ENCODE assay signal across 9 cellular contexts in genomic region chr11:58562375-58562800, GRCh38. TPM values are rescaled to one million over a fixed set of nuclear protein-coding genes. Genes with fewer than 3 reads are reported as not detected.
A peak's percentile ranks its signal among the peaks of the same experiment; 100 is the strongest.
DNase-seq lines count a peak whose midpoint lies in the region; ATAC-seq, FAIRE-seq and TF ChIP-seq lines count a peak whose summit lies in the region.
"Had no signal": no experiment of that assay in that cellular context is flagged by ENCODE, and none has a peak within 500 bp of the region (broad histone marks: within the 10 kb centered on the region; RNA-seq: fewer than 3 reads in every experiment).

No MANE protein-coding gene starts in this region.

- peak in 1 of 2 experiments; percentile 19; a peak in 1 of 4 replicates for TF ChIP-seq EP300 in GM12878 (IDR thresholded peaks at IDR 0.05; ENCODE audit: borderline replicate concordance in 1 of 2, control insufficient read depth in 1 of 2, low read depth in 2 of 2, low read length in 2 of 2)

- SMC1A ChIA-PET in GM12878 (lab: Charles Lee; ENCODE audit: uncharacterized antibody, unreplicated experiment), result interaction anchor here (0.6 to 1.1 kb wide), 3 partner anchors 9 to 67 kb away, joined by 3 to 5 read pairs (median 3); no protein-coding TSS in a partner anchor

- H3K9ac ChIP-seq in GM12878 (ENCODE audit: control insufficient read depth, insufficient read depth, low read length), result peak overlapping the region; percentile 40; the same call in 1 of the 2 replicates
- H3K9ac ChIP-seq in smooth muscle cell (ENCODE audit: low read depth), result no peak overlapping the region

- no peak for FAIRE-seq in GM12878 (lab: Jason Lieb, UNC)
- FAIRE-seq: D721Med had no signal

- POLR2A ChIA-PET in CD8-positive, alpha-beta T cell (lab: Charles Lee), result interaction anchor here (1.1 to 1.3 kb wide), 3 partner anchors 10 to 15 kb away, joined by 3 to 6 read pairs (median 4); no protein-coding TSS in a partner anchor
- POLR2A ChIA-PET in GM12878 (lab: Charles Lee), result interaction anchor here (0.5 kb wide), 1 partner anchor 9 kb away, joined by 3 read pairs; no protein-coding TSS in a partner anchor

- peak; percentile 48 for ATAC-seq in CD8-positive, alpha-beta T cell
- ATAC-seq in GM19452 (IDR thresholded peaks at IDR 0.05; ENCODE audit: unreplicated experiment) (peak; percentile 93), HG03135 (IDR thresholded peaks at IDR 0.05; ENCODE audit: unreplicated experiment) (peak; percentile 90), GM12878 (peak; percentile 76)

- peaks cover 53% of the 10 kb centered on the region for H3K4me1 ChIP-seq in CD8-positive, alpha-beta T cell (ENCODE audit: insufficient read depth, low read length)
- peaks cover 19% of the 10 kb centered on the region for H3K4me1 ChIP-seq in GM12878 (ENCODE audit: control insufficient read depth, insufficient read depth, low read length)
- H3K4me1 ChIP-seq in smooth muscle cell (ENCODE audit: low read depth), result no peaks in the 10 kb centered on the region

- H3K9me3 ChIP-seq in CD8-positive, alpha-beta T cell (ENCODE audit: low read length), result no peaks in the 10 kb centered on the region
- no peaks in the 10 kb centered on the region for H3K9me3 ChIP-seq in GM12878 (replicated peaks; ENCODE audit: control insufficient read depth, insufficient read depth, low read length)
- H3K9me3 ChIP-seq in smooth muscle cell (replicated peaks; ENCODE audit: low read depth), result no peaks in the 10 kb centered on the region

- H3K27me3 ChIP-seq in CD8-positive, alpha-beta T cell (ENCODE audit: insufficient read depth, low read length), result no peaks in the 10 kb centered on the region
- H3K27me3 ChIP-seq in GM12878 (replicated peaks in 1 of 2; ENCODE audit: control insufficient read depth in 2 of 2, insufficient read depth in 2 of 2, low read length in 1 of 2) (no peaks in the 10 kb centered on the region), smooth muscle cell (ENCODE audit: low read depth) (no peaks in the 10 kb centered on the region)

- RAD21 ChIA-PET in GM12878 (lab: Charles Lee; ENCODE audit: unreplicated experiment), result interaction anchor here (1.3 to 1.6 kb wide), 2 partner anchors 11 to 13 kb away, joined by 4 to 5 read pairs; partner anchors contain the start of gene LPXN

- H4K20me1 ChIP-seq in GM12878 (ENCODE audit: control insufficient read depth, insufficient read depth) (peaks cover 4% of the 10 kb centered on the region; the same call in 1 of the 2 replicates), smooth muscle cell (ENCODE audit: low read depth) (no peaks in the 10 kb centered on the region)

- H3K4me3 Mint-ChIP-seq in CD8-positive, alpha-beta T cell, result peak overlapping the region; percentile 20

- H3K79me2 ChIP-seq in GM12878 (ENCODE audit: control insufficient read depth, insufficient read depth, low read length), result peaks cover 52% of the 10 kb centered on the region
- H3K79me2 ChIP-seq in smooth muscle cell (ENCODE audit: low read depth), result no peaks in the 10 kb centered on the region

- no TSS peak for BruUV-seq in GM12878 (replicated peaks; lab: Mats Ljungman, UMichigan)

- peaks cover 61% of the 10 kb centered on the region for H3K36me3 Mint-ChIP-seq in CD8-positive, alpha-beta T cell

- in situ Hi-C loops in GM12878 (cut with MboI), result loop anchor here (10.0 kb wide), 1 partner anchor 222 kb away; no protein-coding TSS in a partner anchor

- peaks cover 70% of the 10 kb centered on the region for H3K4me1 Mint-ChIP-seq in CD8-positive, alpha-beta T cell (ENCODE audit: low read depth)

- H3K9me3 Mint-ChIP-seq in CD8-positive, alpha-beta T cell, result no peaks in the 10 kb centered on the region

- H2AFZ ChIP-seq in GM12878 (ENCODE audit: control insufficient read depth, low read depth, low read length), result no peak overlapping the region
- H2AFZ ChIP-seq in smooth muscle cell (ENCODE audit: low read depth), result no peak overlapping the region

- H3K27me3 Mint-ChIP-seq in CD8-positive, alpha-beta T cell (ENCODE audit: low read depth), result no peaks in the 10 kb centered on the region

- TF ChIP-seq POLR2A in GM12878 (IDR thresholded peaks at IDR 0.05; ENCODE audit: low read depth, low read length), result no peak

- peak overlapping the region; percentile 7 for H3K27ac ChIP-seq in CD8-positive, alpha-beta T cell (ENCODE audit: low read depth, low read length)
- H3K27ac ChIP-seq in GM12878 (ENCODE audit: control insufficient read depth, insufficient read depth), result peak overlapping the region; percentile 37
- no peak overlapping the region for H3K27ac ChIP-seq in smooth muscle cell (ENCODE audit: low read depth)

- no peak for TF ChIP-seq CTCF in CD8-positive, alpha-beta T cell (IDR thresholded peaks at IDR 0.05)
- TF ChIP-seq CTCF in GM12878 (IDR thresholded peaks at IDR 0.05 in 2 of 3, conservative IDR thresholded peaks at IDR 0.05 in 1 of 3; ENCODE audit: control insufficient read depth in 2 of 3, extremely low read depth in 1 of 3, insufficient read depth in 1 of 3, low read depth in 3 of 3, low read length in 3 of 3) (no peak), smooth muscle cell (IDR thresholded peaks at IDR 0.05; ENCODE audit: borderline replicate concordance, insufficient read depth, poor library complexity, severe bottlenecking) (no peak)

- no peak for TF ChIP-seq RAD21 in GM12878 (IDR thresholded peaks at IDR 0.05; ENCODE audit: insufficient read depth, low read depth, low read length)

- peaks cover 9% of the 10 kb centered on the region for H3K36me3 ChIP-seq in CD8-positive, alpha-beta T cell (ENCODE audit: insufficient read depth, low read length)
- peaks cover 5 to 23% of the 10 kb centered on the region in 2 experiments for H3K36me3 ChIP-seq in GM12878 (ENCODE audit: control insufficient read depth in 2 of 2, insufficient read depth in 2 of 2, low read length in 1 of 2)
- no peaks in the 10 kb centered on the region for H3K36me3 ChIP-seq in smooth muscle cell (ENCODE audit: low read depth)

- CTCF ChIA-PET in CD8-positive, alpha-beta T cell (lab: Charles Lee), result interaction anchor here (1.0 kb wide), 1 partner anchor 67 kb away, joined by 3 read pairs; no protein-coding TSS in a partner anchor
- CTCF ChIA-PET in GM12878 (lab: Yijun Ruan, JAX), result interaction anchor here (0.7 to 1.2 kb wide), 5 partner anchors 9 to 68 kb away, joined by 3 to 5 read pairs (median 3); no protein-coding TSS in a partner anchor

- peak overlapping the region; percentile 90 for H3K27ac Mint-ChIP-seq in CD8-positive, alpha-beta T cell

- H3K4me2 ChIP-seq in GM12878 (ENCODE audit: control insufficient read depth, insufficient read depth) (peak overlapping the region; percentile 30), smooth muscle cell (no peak overlapping the region)

- no peak overlapping the region for H3K4me3 ChIP-seq in CD8-positive, alpha-beta T cell (ENCODE audit: low read depth, low read length)
- H3K4me3 ChIP-seq in GM12878, result no peak overlapping the region
- no peak overlapping the region for H3K4me3 ChIP-seq in smooth muscle cell

- intact Hi-C loops in CD8-positive, alpha-beta T cell (cut with DNase I, micrococcal nuclease), result loop anchor here in 1 of 2 experiments (2.0 to 5.0 kb wide), 2 partner anchors 16 to 35 kb away; partner anchors contain the start of gene ZFP91
- intact Hi-C loops in GM12878 (cut with micrococcal nuclease; ENCODE audit: unreplicated experiment), result no loop called here

- no peak for DNase-seq in CD8-positive, alpha-beta T cell
- DNase-seq in GM12878 (ENCODE audit: low read depth, low spot score) (no peak), smooth muscle cell (lab: John Stamatoyannopoulos, UW; ENCODE audit: unreplicated experiment) (no peak), EL (no peak), dedifferentiated amniotic fluid mesenchymal stem cell (ENCODE audit: extremely low spot score) (no peak), DMS 273 (lab: John Stamatoyannopoulos, UW; ENCODE audit: unreplicated experiment) (no peak)

- H3F3A ChIP-seq in smooth muscle cell (ENCODE audit: low read depth), result no peaks in the 10 kb centered on the region

RNA-seq across cellular contexts. Expression of gene LPXN, which starts 13.3 kb away (rescaled TPM):
- total RNA-seq in CD8-positive, alpha-beta T cell, result 10 to 100 TPM; 28.1 to 31.3 TPM
- total RNA-seq in GM12878 (2013; cell fraction: nucleolus; rRNA removed), result 224 and 269 TPM in 2 replicates
- total RNA-seq in GM12878 (2014; rRNA removed) (131 and 142 TPM in 2 replicates), GM12878 (2014; rRNA removed; fragmentation: Illumina TruSeq; extraction: Trizol) (189 and 193 TPM in 2 replicates), GM12878 (2021) (154 and 164 TPM in 2 replicates), smooth muscle cell (1.9 and 2.1 TPM in 2 replicates)
- polyA plus RNA-seq in GM12878 (2011; ENCODE audit: low read depth), result 125 TPM
- polyA plus RNA-seq in GM12878 (2011; rRNA removed) (324 and 342 TPM in 2 replicates), GM12878 (2014; fragmentation: Illumina TruSeq; extraction: Trizol) (349 and 479 TPM in 2 replicates), GM12878 (2014; fragmentation: Nextera tagmentation; extraction: Ambion mirVana) (100 to 1,000 TPM; 175 to 268 TPM), GM12878 (2014; rRNA removed) (189 and 214 TPM in 2 replicates), GM12878 (2016; fragmentation: Nextera tagmentation; extraction: Ambion mirVana) (100 to 1,000 TPM; 196 to 207 TPM), smooth muscle cell (2.7 and 4.0 TPM in 2 replicates)
- polyA plus RNA-seq in GM12878 (2011; cell fraction: cytosol; rRNA removed), result 274 and 296 TPM in 2 replicates
- 183 and 185 TPM in 2 replicates for polyA plus RNA-seq in GM12878 (2011; cell fraction: nucleus; rRNA removed)
- 143 and 162 TPM in 2 replicates for polyA plus RNA-seq in GM12878 (2012)
- polyA minus RNA-seq in GM12878 (2011; rRNA and poly(A)+ RNA removed), result 256 and 266 TPM in 2 replicates
- 41.6 and 57.9 TPM in 2 replicates for polyA minus RNA-seq in GM12878 (2011; cell fraction: cytosol; rRNA and poly(A)+ RNA removed)
- 110 and 141 TPM in 2 replicates for polyA minus RNA-seq in GM12878 (2011; cell fraction: nucleus; rRNA and poly(A)+ RNA removed)

RNA-seq across cellular contexts. Expression of gene ZFP91, which starts 16.5 kb away (rescaled TPM):
- total RNA-seq in CD8-positive, alpha-beta T cell, result 10 to 100 TPM; 56.1 to 56.5 TPM
- 42.4 and 42.7 TPM in 2 replicates for total RNA-seq in GM12878 (2013; cell fraction: nucleolus; rRNA removed)
- total RNA-seq in GM12878 (2014; rRNA removed), result 34.8 and 40.7 TPM in 2 replicates
- total RNA-seq in GM12878 (2014; rRNA removed; fragmentation: Illumina TruSeq; extraction: Trizol), result 40.7 and 41.0 TPM in 2 replicates
- total RNA-seq in GM12878 (2021), result 40.7 and 41.3 TPM in 2 replicates
- polyA plus RNA-seq in GM12878 (2011; ENCODE audit: low read depth), result 14.5 TPM
- polyA plus RNA-seq in GM12878 (2011; rRNA removed), result 40.5 and 53.1 TPM in 2 replicates
- polyA plus RNA-seq in GM12878 (2011; cell fraction: cytosol; rRNA removed), result 17.2 and 20.7 TPM in 2 replicates
- 31.1 and 32.9 TPM in 2 replicates for polyA plus RNA-seq in GM12878 (2011; cell fraction: nucleus; rRNA removed)
- 22.0 and 22.3 TPM in 2 replicates for polyA plus RNA-seq in GM12878 (2012)
- polyA plus RNA-seq in GM12878 (2014; fragmentation: Illumina TruSeq; extraction: Trizol), result 54.1 and 63.7 TPM in 2 replicates
- 10 to 100 TPM; 15.6 to 21.4 TPM for polyA plus RNA-seq in GM12878 (2014; fragmentation: Nextera tagmentation; extraction: Ambion mirVana)
- polyA plus RNA-seq in GM12878 (2014; rRNA removed), result 25.7 and 28.7 TPM in 2 replicates
- 10 to 100 TPM; 12.9 to 14.3 TPM for polyA plus RNA-seq in GM12878 (2016; fragmentation: Nextera tagmentation; extraction: Ambion mirVana)
- 28.9 and 29.1 TPM in 2 replicates for polyA minus RNA-seq in GM12878 (2011; rRNA and poly(A)+ RNA removed)
- polyA minus RNA-seq in GM12878 (2011; cell fraction: cytosol; rRNA and poly(A)+ RNA removed), result 10.6 and 15.2 TPM in 2 replicates
- polyA minus RNA-seq in GM12878 (2011; cell fraction: nucleus; rRNA and poly(A)+ RNA removed), result 21.0 and 32.7 TPM in 2 replicates
- total RNA-seq in smooth muscle cell, result 43.0 and 47.4 TPM in 2 replicates
- 14.5 and 16.9 TPM in 2 replicates for polyA plus RNA-seq in smooth muscle cell

RNA-seq across cellular contexts. Expression of gene OR5B21, which starts 54.5 kb away (rescaled TPM):
- not detected for total RNA-seq in CD8-positive, alpha-beta T cell
- total RNA-seq in GM12878 (2013; cell fraction: nucleolus; rRNA removed), result 4.4 and 6.8 TPM in 2 replicates
- 0.11 TPM in 1 of 2 replicates, not detected in the other for total RNA-seq in GM12878 (2014; rRNA removed)
- 0.22 and 0.41 TPM in 2 replicates for total RNA-seq in GM12878 (2014; rRNA removed; fragmentation: Illumina TruSeq; extraction: Trizol)
- not detected in 2 replicates for total RNA-seq in GM12878 (2021)
- polyA plus RNA-seq in GM12878 (2011; ENCODE audit: low read depth), result not detected
- polyA plus RNA-seq in GM12878 (2011; rRNA removed), result 0.40 and 0.41 TPM in 2 replicates
- polyA plus RNA-seq in GM12878 (2011; cell fraction: cytosol; rRNA removed), result 0.13 TPM in 1 of 2 replicates, not detected in the other
- 1.6 and 2.6 TPM in 2 replicates for polyA plus RNA-seq in GM12878 (2011; cell fraction: nucleus; rRNA removed)
- not detected in 2 replicates for polyA plus RNA-seq in GM12878 (2012)
- polyA plus RNA-seq in GM12878 (2014; fragmentation: Illumina TruSeq; extraction: Trizol), result 0.22 TPM in 1 of 2 replicates, not detected in the other
- polyA plus RNA-seq in GM12878 (2014; fragmentation: Nextera tagmentation; extraction: Ambion mirVana), result not detected
- not detected in 2 replicates for polyA plus RNA-seq in GM12878 (2014; rRNA removed)
- polyA plus RNA-seq in GM12878 (2016; fragmentation: Nextera tagmentation; extraction: Ambion mirVana), result not detected
- polyA minus RNA-seq in GM12878 (2011; rRNA and poly(A)+ RNA removed), result 7.3 and 10.6 TPM in 2 replicates
- not detected in 2 replicates for polyA minus RNA-seq in GM12878 (2011; cell fraction: cytosol; rRNA and poly(A)+ RNA removed)
- polyA minus RNA-seq in GM12878 (2011; cell fraction: nucleus; rRNA and poly(A)+ RNA removed), result 6.8 and 12.3 TPM in 2 replicates
- total RNA-seq in smooth muscle cell, result not detected in 2 replicates
- not detected in 2 replicates for polyA plus RNA-seq in smooth muscle cell
